Comparison of ENCODE assay signal across 19 cellular contexts in the genomic region with DNA sequence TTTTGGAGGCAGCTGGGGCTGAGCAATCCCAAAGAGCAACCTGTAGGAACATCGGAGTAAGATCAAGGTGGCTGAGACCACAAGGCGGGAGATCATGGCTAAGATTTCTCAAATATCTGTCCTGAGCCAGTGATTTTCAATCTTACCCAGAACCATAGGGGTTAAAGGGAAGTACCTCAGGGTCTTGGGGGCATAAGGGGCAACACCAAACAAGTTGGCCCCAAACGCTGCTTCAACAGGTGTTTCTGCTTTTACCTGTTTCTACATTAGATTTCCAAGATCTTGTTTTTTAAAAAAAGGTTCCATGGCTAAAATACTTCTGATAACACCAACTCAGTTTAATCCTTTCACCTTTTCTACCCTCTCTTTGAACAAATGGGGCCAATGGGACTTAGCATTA. TPM values are rescaled to one million over a fixed set of nuclear protein-coding genes. Genes with fewer than 3 reads are reported as not detected.
DNase-seq lines count a peak whose midpoint lies in the region; ATAC-seq and TF ChIP-seq lines count a peak whose summit lies in the region.
"Had no signal": no experiment of that assay in that cellular context is flagged by ENCODE, and none has a peak within 500 bp of the region (broad histone marks: within the 10 kb centered on the region; RNA-seq: fewer than 3 reads in every experiment).

No MANE protein-coding gene starts in this region.

- no peak for DNase-seq in activated naive CD4-positive, alpha-beta T cell treated with anti-CD3 and anti-CD28 coated beads, Interleukin-2, amount 10 ng/mL, durations not matched to agents 7 days and 5 days
- no peak for DNase-seq in activated naive CD4-positive, alpha-beta T cell treated with anti-CD3 and anti-CD28 coated beads for 36 hours
- DNase-seq in WERI-Rb-1 (no peak), mesothelial cell of epicardium (ENCODE audit: low spot score in 2 of 2, unreplicated experiment in 2 of 2) (no peak), activated T-cell treated with anti-CD3 and anti-CD28 coated beads for 4 hours (no peak), lower lobe of right lung (no peak)
- DNase-seq: CD4-positive, CD25-positive, alpha-beta regulatory T cell; CD8-positive, alpha-beta memory T cell; DMS 273 treated with DMSO at 0.1 percent for 48 hours; DMS79; GDM1; GOT3 had no signal

- H3K36me3 ChIP-seq in WERI-Rb-1 (peaks cover 46% of the 10 kb centered on the region), lower lobe of right lung (peaks cover 65% of the 10 kb centered on the region)

- H3K4me1 ChIP-seq in lower lobe of right lung: peaks cover 26% of the 10 kb centered on the region

- no peaks in the 10 kb centered on the region for H3K27me3 Mint-ChIP-seq in activated naive CD4-positive, alpha-beta T cell treated with anti-CD3 and anti-CD28 coated beads, Interleukin-2, amount 10 ng/mL, durations not matched to agents 7 days and 5 days
- no peaks in the 10 kb centered on the region for H3K27me3 Mint-ChIP-seq in activated naive CD4-positive, alpha-beta T cell treated with anti-CD3 and anti-CD28 coated beads for 36 hours (ENCODE audit: low read depth)
- H3K27me3 Mint-ChIP-seq in mesothelial cell of epicardium (ENCODE audit: low read depth): no peaks in the 10 kb centered on the region
- H3K27me3 Mint-ChIP-seq: B cell; CD4-positive, CD25-positive, alpha-beta regulatory T cell; CD8-positive, alpha-beta memory T cell had no signal

- H3K4me3 Mint-ChIP-seq in activated naive CD4-positive, alpha-beta T cell treated with anti-CD3 and anti-CD28 coated beads, Interleukin-2, amount 10 ng/mL, durations not matched to agents 7 days and 5 days: no peak overlapping the region
- H3K4me3 Mint-ChIP-seq in activated naive CD4-positive, alpha-beta T cell treated with anti-CD3 and anti-CD28 coated beads for 36 hours: no peak overlapping the region
- no peak overlapping the region for H3K4me3 Mint-ChIP-seq in mesothelial cell of epicardium
- H3K4me3 Mint-ChIP-seq: B cell had no signal

- H3K36me3 Mint-ChIP-seq in activated naive CD4-positive, alpha-beta T cell treated with anti-CD3 and anti-CD28 coated beads, Interleukin-2, amount 10 ng/mL, durations not matched to agents 7 days and 5 days: peaks cover 61% of the 10 kb centered on the region
- peaks cover 26% of the 10 kb centered on the region for H3K36me3 Mint-ChIP-seq in activated naive CD4-positive, alpha-beta T cell treated with anti-CD3 and anti-CD28 coated beads for 36 hours (ENCODE audit: low read depth)
- H3K36me3 Mint-ChIP-seq in mesothelial cell of epicardium: peaks cover 46% of the 10 kb centered on the region

- H3K27me3 ChIP-seq in WERI-Rb-1 (ENCODE audit: insufficient read depth, low read depth, severe bottlenecking): no peaks in the 10 kb centered on the region
- H3K27me3 ChIP-seq in lower lobe of right lung (ENCODE audit: low read depth): no peaks in the 10 kb centered on the region
- H3K27me3 ChIP-seq: BLaER1 had no signal

- H3K4me3 ChIP-seq in WERI-Rb-1 (ENCODE audit: low read depth, low read length): peak overlapping the region; percentile 6; the same call in 1 of the 2 replicates
- no peak overlapping the region for H3K4me3 ChIP-seq in lower lobe of right lung
- H3K4me3 ChIP-seq: BLaER1, GM12878, HAP-1 had no signal

- peaks cover 27% of the 10 kb centered on the region for H3K4me1 Mint-ChIP-seq in activated naive CD4-positive, alpha-beta T cell treated with anti-CD3 and anti-CD28 coated beads, Interleukin-2, amount 10 ng/mL, durations not matched to agents 7 days and 5 days
- H3K4me1 Mint-ChIP-seq in activated naive CD4-positive, alpha-beta T cell treated with anti-CD3 and anti-CD28 coated beads for 36 hours (ENCODE audit: low read depth): peaks cover 20% of the 10 kb centered on the region
- H3K4me1 Mint-ChIP-seq in mesothelial cell of epicardium: peaks cover 24% of the 10 kb centered on the region

- H3K27ac ChIP-seq in WERI-Rb-1: peak overlapping the region; percentile 75
- H3K27ac ChIP-seq in lower lobe of right lung: no peak overlapping the region
- H3K27ac ChIP-seq: 22Rv1, BLaER1, C4-2B had no signal

- peak overlapping the region; percentile 34 for H3K27ac Mint-ChIP-seq in activated naive CD4-positive, alpha-beta T cell treated with anti-CD3 and anti-CD28 coated beads, Interleukin-2, amount 10 ng/mL, durations not matched to agents 7 days and 5 days
- H3K27ac Mint-ChIP-seq in activated naive CD4-positive, alpha-beta T cell treated with anti-CD3 and anti-CD28 coated beads for 36 hours: no peak overlapping the region
- peak overlapping the region; percentile 66 for H3K27ac Mint-ChIP-seq in mesothelial cell of epicardium

- H3K9me3 ChIP-seq in WERI-Rb-1 (ENCODE audit: severe bottlenecking): no peaks in the 10 kb centered on the region
- no peaks in the 10 kb centered on the region for H3K9me3 ChIP-seq in lower lobe of right lung
- H3K9me3 ChIP-seq: BLaER1, HAP-1 had no signal

- TF ChIP-seq CTCF in WERI-Rb-1 (IDR thresholded peaks at IDR 0.05; ENCODE audit: low read depth, low read length): no peak
- TF ChIP-seq CTCF in mesothelial cell of epicardium (IDR thresholded peaks at IDR 0.05; ENCODE audit: unreplicated experiment): no peak
- TF ChIP-seq CTCF in lower lobe of right lung (IDR thresholded peaks at IDR 0.05): no peak

- H3K9me3 Mint-ChIP-seq in activated naive CD4-positive, alpha-beta T cell treated with anti-CD3 and anti-CD28 coated beads, Interleukin-2, amount 10 ng/mL, durations not matched to agents 7 days and 5 days: no peaks in the 10 kb centered on the region
- H3K9me3 Mint-ChIP-seq in activated naive CD4-positive, alpha-beta T cell treated with anti-CD3 and anti-CD28 coated beads for 36 hours: no peaks in the 10 kb centered on the region
- H3K9me3 Mint-ChIP-seq in mesothelial cell of epicardium: no peaks in the 10 kb centered on the region
- H3K9me3 Mint-ChIP-seq: CD4-positive, CD25-positive, alpha-beta regulatory T cell; CD8-positive, alpha-beta memory T cell had no signal

- ATAC-seq in lower lobe of right lung (no peak), HG02840 (IDR thresholded peaks at IDR 0.05; ENCODE audit: low FRiP score, unreplicated experiment) (no peak)
- ATAC-seq: GM12878 had no signal

- intact Hi-C loops in activated naive CD4-positive, alpha-beta T cell treated with anti-CD3 and anti-CD28 coated beads for 36 hours (cut with micrococcal nuclease): no loop called here
- intact Hi-C loops in lower lobe of right lung (cut with DNase I): no loop called here

- CTCF ChIA-PET in activated naive CD4-positive, alpha-beta T cell treated with anti-CD3 and anti-CD28 coated beads, Interleukin-2, amount 10 ng/mL, durations not matched to agents 7 days and 5 days (lab: Charles Lee): no interaction called here
- CTCF ChIA-PET in activated naive CD4-positive, alpha-beta T cell treated with anti-CD3 and anti-CD28 coated beads for 36 hours (lab: Charles Lee): no interaction called here

RNA-seq across cellular contexts. Expression of gene UNC119, which starts 2.6 kb away (rescaled TPM):
- total RNA-seq in activated naive CD4-positive, alpha-beta T cell treated with anti-CD3 and anti-CD28 coated beads for 36 hours: 10 to 100 TPM; 48.6 to 50.3 TPM
- total RNA-seq in mesothelial cell of epicardium (61.0 to 66.2 TPM (median 61.2 TPM) in 3 replicates), lower lobe of right lung (27.0 TPM)

RNA-seq across cellular contexts. Expression of gene PIGS, which starts 16.3 kb away (rescaled TPM):
- total RNA-seq in activated naive CD4-positive, alpha-beta T cell treated with anti-CD3 and anti-CD28 coated beads for 36 hours: 10 to 100 TPM; 34.8 to 36.0 TPM
- 75.2 to 80.7 TPM (median 78.7 TPM) in 3 replicates for total RNA-seq in mesothelial cell of epicardium
- 45.3 TPM for total RNA-seq in lower lobe of right lung

RNA-seq across cellular contexts. Expression of gene ALDOC, which starts 21.7 kb away (rescaled TPM):
- 10 to 100 TPM; 65.6 to 66.2 TPM for total RNA-seq in activated naive CD4-positive, alpha-beta T cell treated with anti-CD3 and anti-CD28 coated beads for 36 hours
- total RNA-seq in mesothelial cell of epicardium: 22.6 to 24.6 TPM (median 22.6 TPM) in 3 replicates
- 11.6 TPM for total RNA-seq in lower lobe of right lung

RNA-seq across cellular contexts. Expression of gene SPAG5, which starts 43.8 kb away (rescaled TPM):
- total RNA-seq in activated naive CD4-positive, alpha-beta T cell treated with anti-CD3 and anti-CD28 coated beads for 36 hours: 100 to 1,000 TPM; 210 to 216 TPM
- 32.1 to 45.2 TPM (median 42.0 TPM) in 3 replicates for total RNA-seq in mesothelial cell of epicardium
- 4.9 TPM for total RNA-seq in lower lobe of right lung

RNA-seq across cellular contexts. Expression of gene FOXN1, which starts 48.9 kb away (rescaled TPM):
- not detected for total RNA-seq in activated naive CD4-positive, alpha-beta T cell treated with anti-CD3 and anti-CD28 coated beads for 36 hours
- total RNA-seq in mesothelial cell of epicardium (0.34 to 0.42 TPM (median 0.34 TPM) in 3 replicates), lower lobe of right lung (0.15 TPM)
- total RNA-seq: B cell; CD4-positive, CD25-positive, alpha-beta regulatory T cell; CD8-positive, alpha-beta memory T cell; GM12878 had no signal
